In genomic region chr12:97556201-97556824, GRCh38 we compare ENCODE assay signal across 10 cellular contexts.
DNase-seq lines count a peak whose midpoint lies in the region; FAIRE-seq and TF ChIP-seq lines count a peak whose summit lies in the region.
"Had no signal": no experiment of that assay in that cellular context is flagged by ENCODE, and none has a peak within 500 bp of the region (broad histone marks: within the 10 kb centered on the region; RNA-seq: fewer than 3 reads in every experiment).

No MANE protein-coding gene starts in this region.

- no peak overlapping the region for H3K4me3 ChIP-seq in fibroblast of mammary gland (ENCODE audit: control insufficient read depth, low read depth, low read length)
- peak overlapping the region; percentile 7 for H3K4me3 ChIP-seq in parathyroid adenoma (ENCODE audit: low read depth, low read length)
- no peak overlapping the region for H3K4me3 ChIP-seq in lower leg skin (ENCODE audit: low read depth, poor library complexity, severe bottlenecking)
- H3K4me3 ChIP-seq in neuronal stem cell (ENCODE audit: low read length in 2 of 2) = no peak overlapping the region
- H3K4me3 ChIP-seq: SJSA1 had no signal

- intact Hi-C loops in lower leg skin (cut with DNase I; ENCODE audit: low total_unique reads) = no loop called here

- H3K4me1 ChIP-seq in parathyroid adenoma (peaks cover 26% of the 10 kb centered on the region), neuronal stem cell (ENCODE audit: control insufficient read depth in 2 of 2, insufficient read depth in 1 of 2, low read depth in 1 of 2, low read length in 2 of 2) (peaks cover 18 to 31% of the 10 kb centered on the region in 2 donors)
- H3K4me1 ChIP-seq: SJSA1 had no signal

- H2AK5ac ChIP-seq in neuronal stem cell (ENCODE audit: low read depth, low read length) = no peak overlapping the region

- H3K79me2 ChIP-seq in parathyroid adenoma = no peaks in the 10 kb centered on the region

- H3K27me3 ChIP-seq in parathyroid adenoma (ENCODE audit: control insufficient read depth, insufficient read depth, low read length) = no peaks in the 10 kb centered on the region
- no peaks in the 10 kb centered on the region for H3K27me3 ChIP-seq in neuronal stem cell (ENCODE audit: control insufficient read depth in 3 of 3, insufficient read depth in 3 of 3, low read depth in 1 of 3, low read length in 3 of 3)
- H3K27me3 ChIP-seq: SJSA1 had no signal

- H3K9ac ChIP-seq in parathyroid adenoma (no peak overlapping the region), neuronal stem cell (ENCODE audit: low read depth, low read length, poor library complexity) (no peak overlapping the region)

- no peak overlapping the region for H2BK5ac ChIP-seq in neuronal stem cell (ENCODE audit: low read length)

- H3K4me2 ChIP-seq in parathyroid adenoma (ENCODE audit: low read length) (peak overlapping the region; percentile 5), neuronal stem cell (ENCODE audit: insufficient read depth, low read length, poor library complexity, severe bottlenecking) (no peak overlapping the region)

- H3K27ac ChIP-seq in parathyroid adenoma (peak overlapping the region; percentile 77), neuronal stem cell (replicated peaks; ENCODE audit: low read length) (no peak overlapping the region)
- H3K27ac ChIP-seq: SJSA1 had no signal

- no peak overlapping the region for H2BK12ac ChIP-seq in neuronal stem cell (ENCODE audit: low read length)

- no peaks in the 10 kb centered on the region for H3K79me1 ChIP-seq in neuronal stem cell (ENCODE audit: low read depth, low read length)

- H4K8ac ChIP-seq in neuronal stem cell (ENCODE audit: low read depth, low read length) = no peak overlapping the region

- peak overlapping the region; percentile 67 for H2AFZ ChIP-seq in parathyroid adenoma
- H2AFZ ChIP-seq in neuronal stem cell (ENCODE audit: low read length) = no peak overlapping the region

- no peak overlapping the region for H3K14ac ChIP-seq in neuronal stem cell (ENCODE audit: low read length)

- FAIRE-seq in GM12892 (lab: Jason Lieb, UNC) = no peak

- H2BK15ac ChIP-seq in neuronal stem cell (ENCODE audit: low read length) = no peak overlapping the region

- no peak overlapping the region for H2BK120ac ChIP-seq in neuronal stem cell (ENCODE audit: low read depth, low read length)

- H3K9me3 ChIP-seq in parathyroid adenoma (ENCODE audit: control insufficient read depth, low read length) = no peaks in the 10 kb centered on the region
- peaks cover 0 to 2% of the 10 kb centered on the region in 2 donors for H3K9me3 ChIP-seq in neuronal stem cell (replicated peaks in 1 of 2; ENCODE audit: control insufficient read depth in 2 of 2, insufficient read depth in 1 of 2, low read depth in 1 of 2, low read length in 2 of 2)
- H3K9me3 ChIP-seq: SJSA1 had no signal

- no peak overlapping the region for H3K4ac ChIP-seq in neuronal stem cell (ENCODE audit: low read length)

- no peak overlapping the region for H3K18ac ChIP-seq in neuronal stem cell (ENCODE audit: low read length)

- WGBS in lower leg skin, 2 donors = 55 to 62% methylated on average over 7 of the region's 7 CpGs
- WGBS in neuronal stem cell (ENCODE audit: extremely low coverage in 2 of 2, insufficient read length in 2 of 2, insufficient replicate concordance in 1 of 2), 2 donors = no CpG with 5 or more reads among the region's 7 CpGs

- TF ChIP-seq POLR2A in lower leg skin (IDR thresholded peaks at IDR 0.05) (no peak), GM12892 (IDR thresholded peaks at IDR 0.05; ENCODE audit: low read depth, low read length) (no peak)

- no peak overlapping the region for H4K91ac ChIP-seq in neuronal stem cell (ENCODE audit: low read depth, low read length, poor library complexity)

- no peaks in the 10 kb centered on the region for H3K36me3 ChIP-seq in parathyroid adenoma (ENCODE audit: control insufficient read depth, insufficient read depth, low read length)
- peaks cover 0 to 18% of the 10 kb centered on the region in 2 donors for H3K36me3 ChIP-seq in neuronal stem cell (replicated peaks in 1 of 2; ENCODE audit: control insufficient read depth in 2 of 2, insufficient read depth in 2 of 2, low read length in 2 of 2)
- H3K36me3 ChIP-seq: SJSA1 had no signal

- TF ChIP-seq CTCF in fibroblast of mammary gland (conservative IDR thresholded peaks at IDR 0.05; ENCODE audit: control insufficient read depth, insufficient read depth, low read depth, low read length) (no peak), parathyroid adenoma (IDR thresholded peaks at IDR 0.05) (peak; percentile 13), lower leg skin (IDR thresholded peaks at IDR 0.05) (no peak)

- peak; percentile 1 for DNase-seq in ELR (ENCODE audit: low read depth)
- DNase-seq in NCI-H2196 treated with DMSO at 0.1 percent for 48 hours (lab: John Stamatoyannopoulos, UW; ENCODE audit: unreplicated experiment) = peak; percentile 58
- DNase-seq in fibroblast of mammary gland (ENCODE audit: low read depth) = peak; percentile 6
- DNase-seq in lower leg skin (ENCODE audit: low spot score in 2 of 2) = no peak
- no peak for DNase-seq in neuronal stem cell (ENCODE audit: low spot score)
- no peak for DNase-seq in GM12892 (ENCODE audit: insufficient read length)
- DNase-seq in activated CD4-positive, CD25-positive, alpha-beta regulatory T cell treated with anti-CD3 and anti-CD28 coated beads, Interleukin-2, amount 50 U/mL, for 72 hours = no peak
- DNase-seq: naive thymus-derived CD4-positive, alpha-beta T cell had no signal

- H3K23ac ChIP-seq in neuronal stem cell (ENCODE audit: low read depth, low read length, poor library complexity) = no peak overlapping the region

Comparison
In these comparisons a context has a peak if more than half of its experiments do, and no peak if none do; other contexts are left out.
1. DNase-seq: peak in ELR (single experiment), NCI-H2196 treated with DMSO at 0.1 percent for 48 hours (single experiment) and fibroblast of mammary gland (single experiment); none in lower leg skin (0 of 2), neuronal stem cell (single experiment), GM12892 (single experiment) and activated CD4-positive, CD25-positive, alpha-beta regulatory T cell treated with anti-CD3 and anti-CD28 coated beads, Interleukin-2, amount 50 U/mL, for 72 hours (single experiment).